Comparison of ENCODE assay signal across 1 cellular context in genomic region chr2:204026294-204026693, GRCh38.
TF ChIP-seq lines count a peak whose summit lies in the region.

No MANE protein-coding gene starts in this region.

TF ChIP-seq in H1, 55 proteins besides CTCF, POLR2A, EP300 and RAD21 (continued from another document):
- TF ChIP-seq MAX (IDR thresholded peaks at IDR 0.05) (peak; percentile 84), POU5F1 (IDR thresholded peaks at IDR 0.05; ENCODE audit: low read depth, low read length) (no peak), ATF2 (IDR thresholded peaks at IDR 0.05; ENCODE audit: low read length) (no peak)
